Comparison of ENCODE assay signal across 1 cellular context in genomic region chr22:17973217-17973616, GRCh38.
TF ChIP-seq lines count a peak whose summit lies in the region.

No MANE protein-coding gene starts in this region.

TF ChIP-seq in GM12878, 131 proteins besides CTCF, POLR2A, EP300 and RAD21 (continued from another document):
- TF ChIP-seq MTA3 (IDR thresholded peaks at IDR 0.05; ENCODE audit: borderline replicate concordance, low read length): no peak
- no peak for TF ChIP-seq SMAD1 (IDR thresholded peaks at IDR 0.05; ENCODE audit: low read depth, partially characterized antibody)
